1 cellular context compared by ENCODE assay signal in the genomic region with DNA sequence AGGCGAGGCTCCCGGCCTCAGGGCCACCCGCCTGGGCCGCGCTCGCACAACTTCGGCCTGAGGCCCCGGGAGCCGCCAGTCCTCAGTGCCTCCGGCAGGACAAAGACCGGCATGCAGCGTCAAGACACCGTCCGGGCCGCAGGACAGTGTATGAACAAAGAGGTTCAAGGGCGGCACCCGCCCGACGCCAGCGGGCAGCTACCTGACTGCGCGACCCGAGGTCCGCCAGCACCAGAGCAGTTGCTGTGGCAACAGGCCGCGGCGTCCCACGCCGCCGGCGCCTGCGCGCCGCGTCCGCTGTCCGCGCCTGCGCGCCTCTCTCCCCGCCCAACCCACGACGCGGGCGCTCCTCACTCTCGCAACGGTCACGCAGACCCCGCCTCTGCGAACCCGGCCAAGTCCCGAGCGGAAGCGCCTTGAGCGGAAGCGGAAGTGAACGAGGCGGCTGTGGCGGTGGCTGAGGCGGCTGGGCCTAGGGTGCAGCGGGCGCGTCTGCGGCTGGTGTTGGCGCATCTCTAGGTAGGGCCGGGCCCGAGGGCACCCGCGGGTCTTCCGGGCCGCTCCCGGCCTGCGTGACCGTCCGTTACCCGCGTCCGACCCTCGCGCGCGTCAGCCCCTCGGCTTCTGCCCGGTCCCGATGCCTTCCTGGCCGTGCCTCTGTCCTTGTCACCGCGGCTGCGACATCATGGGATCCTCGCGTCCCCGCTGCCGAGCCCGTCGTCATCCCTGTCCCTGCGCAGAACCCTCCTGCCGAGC.
TF ChIP-seq lines count a peak whose summit lies in the region.

FAM120B (plus strand) TSS at position 435 of the 756 bp plus-strand sequence. CDS start 10,633 bp downstream, outside the sequence.

TF ChIP-seq in HepG2, 621 proteins besides CTCF, POLR2A, EP300 and RAD21 (continued from another document and continues in another):
- TF ChIP-seq ZBTB4 (CRISPR knock-in tag; IDR thresholded peaks at IDR 0.05; ENCODE audit: borderline replicate concordance): peak; percentile 75
- TF ChIP-seq TAF15 (IDR thresholded peaks at IDR 0.05; ENCODE audit: low read depth, low read length, poor library complexity, severe bottlenecking): peak; percentile 33
- no peak; the same call in 1 of the 2 replicates for TF ChIP-seq ZFYVE20 (CRISPR knock-in tag; IDR thresholded peaks at IDR 0.05; ENCODE audit: borderline replicate concordance, low read depth)
- TF ChIP-seq PITX1 (CRISPR knock-in tag; IDR thresholded peaks at IDR 0.05): peak; percentile 48
- TF ChIP-seq, protein P1, sequence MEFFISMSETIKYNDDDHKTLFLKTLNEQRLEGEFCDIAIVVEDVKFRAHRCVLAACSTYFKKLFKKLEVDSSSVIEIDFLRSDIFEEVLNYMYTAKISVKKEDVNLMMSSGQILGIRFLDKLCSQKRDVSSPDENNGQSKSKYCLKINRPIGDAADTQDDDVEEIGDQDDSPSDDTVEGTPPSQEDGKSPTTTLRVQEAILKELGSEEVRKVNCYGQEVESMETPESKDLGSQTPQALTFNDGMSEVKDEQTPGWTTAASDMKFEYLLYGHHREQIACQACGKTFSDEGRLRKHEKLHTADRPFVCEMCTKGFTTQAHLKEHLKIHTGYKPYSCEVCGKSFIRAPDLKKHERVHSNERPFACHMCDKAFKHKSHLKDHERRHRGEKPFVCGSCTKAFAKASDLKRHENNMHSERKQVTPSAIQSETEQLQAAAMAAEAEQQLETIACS (CRISPR knock-in tag; IDR thresholded peaks at IDR 0.05): peak; percentile 61; the same call in 1 of the 2 replicates
- TF ChIP-seq NCOA1 (CRISPR knock-in tag; IDR thresholded peaks at IDR 0.05): peak; percentile 81; the same call in 1 of the 2 replicates
- no peak; the same call in 1 of the 2 replicates for TF ChIP-seq ZBTB42 (CRISPR knock-in tag; IDR thresholded peaks at IDR 0.05)
- peak; percentile 37; the same call in 1 of the 2 replicates for TF ChIP-seq ZNF589 (CRISPR knock-in tag; conservative IDR thresholded peaks at IDR 0.05)
- no peak for TF ChIP-seq ATF1 (CRISPR knock-in tag; IDR thresholded peaks at IDR 0.05)
- peak; percentile 92 for TF ChIP-seq ZNF501 (CRISPR knock-in tag; IDR thresholded peaks at IDR 0.05)
- peak; percentile 35; the same call in 1 of the 2 replicates for TF ChIP-seq KLF13 (CRISPR knock-in tag; IDR thresholded peaks at IDR 0.05)
- no peak for TF ChIP-seq ATRX (CRISPR knock-in tag; IDR thresholded peaks at IDR 0.05; ENCODE audit: borderline replicate concordance)
- no peak; the same call in 1 of the 2 replicates for TF ChIP-seq MNT (IDR thresholded peaks at IDR 0.05)
- peak; percentile 99; the same call in 1 of the 2 replicates for TF ChIP-seq PAWR (CRISPR knock-in tag; IDR thresholded peaks at IDR 0.05; ENCODE audit: borderline replicate concordance)
- TF ChIP-seq KLF9 (CRISPR knock-in tag; IDR thresholded peaks at IDR 0.05; ENCODE audit: low read depth): 0 out of 2 replicates have a peak, but pooled peaks have one; percentile 27
- TF ChIP-seq BRF2 (CRISPR knock-in tag; IDR thresholded peaks at IDR 0.05): peak; percentile 67; the same call in 1 of the 2 replicates
- no peak for TF ChIP-seq SSRP1 (CRISPR knock-in tag; IDR thresholded peaks at IDR 0.05)
- TF ChIP-seq, protein P2, sequence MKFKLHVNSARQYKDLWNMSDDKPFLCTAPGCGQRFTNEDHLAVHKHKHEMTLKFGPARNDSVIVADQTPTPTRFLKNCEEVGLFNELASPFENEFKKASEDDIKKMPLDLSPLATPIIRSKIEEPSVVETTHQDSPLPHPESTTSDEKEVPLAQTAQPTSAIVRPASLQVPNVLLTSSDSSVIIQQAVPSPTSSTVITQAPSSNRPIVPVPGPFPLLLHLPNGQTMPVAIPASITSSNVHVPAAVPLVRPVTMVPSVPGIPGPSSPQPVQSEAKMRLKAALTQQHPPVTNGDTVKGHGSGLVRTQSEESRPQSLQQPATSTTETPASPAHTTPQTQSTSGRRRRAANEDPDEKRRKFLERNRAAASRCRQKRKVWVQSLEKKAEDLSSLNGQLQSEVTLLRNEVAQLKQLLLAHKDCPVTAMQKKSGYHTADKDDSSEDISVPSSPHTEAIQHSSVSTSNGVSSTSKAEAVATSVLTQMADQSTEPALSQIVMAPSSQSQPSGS (CRISPR knock-in tag; IDR thresholded peaks at IDR 0.05): peak; percentile 89
- TF ChIP-seq, protein P3, sequence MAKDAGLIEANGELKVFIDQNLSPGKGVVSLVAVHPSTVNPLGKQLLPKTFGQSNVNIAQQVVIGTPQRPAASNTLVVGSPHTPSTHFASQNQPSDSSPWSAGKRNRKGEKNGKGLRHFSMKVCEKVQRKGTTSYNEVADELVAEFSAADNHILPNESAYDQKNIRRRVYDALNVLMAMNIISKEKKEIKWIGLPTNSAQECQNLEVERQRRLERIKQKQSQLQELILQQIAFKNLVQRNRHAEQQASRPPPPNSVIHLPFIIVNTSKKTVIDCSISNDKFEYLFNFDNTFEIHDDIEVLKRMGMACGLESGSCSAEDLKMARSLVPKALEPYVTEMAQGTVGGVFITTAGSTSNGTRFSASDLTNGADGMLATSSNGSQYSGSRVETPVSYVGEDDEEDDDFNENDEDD (CRISPR knock-in tag; IDR thresholded peaks at IDR 0.05; ENCODE audit: borderline replicate concordance): peak; percentile 83; the same call in 1 of the 2 replicates
- peak; percentile 95 for TF ChIP-seq ZNF101 (CRISPR knock-in tag; IDR thresholded peaks at IDR 0.05; ENCODE audit: borderline replicate concordance, low read depth)
- peak; percentile 100 for TF ChIP-seq ZFX (CRISPR knock-in tag; IDR thresholded peaks at IDR 0.05; ENCODE audit: low read depth)
- no peak; the same call in 1 of the 2 replicates for TF ChIP-seq ZNF546 (CRISPR knock-in tag; conservative IDR thresholded peaks at IDR 0.05)
- TF ChIP-seq ZNF335 (CRISPR knock-in tag; IDR thresholded peaks at IDR 0.05): no peak
- TF ChIP-seq, protein P4, sequence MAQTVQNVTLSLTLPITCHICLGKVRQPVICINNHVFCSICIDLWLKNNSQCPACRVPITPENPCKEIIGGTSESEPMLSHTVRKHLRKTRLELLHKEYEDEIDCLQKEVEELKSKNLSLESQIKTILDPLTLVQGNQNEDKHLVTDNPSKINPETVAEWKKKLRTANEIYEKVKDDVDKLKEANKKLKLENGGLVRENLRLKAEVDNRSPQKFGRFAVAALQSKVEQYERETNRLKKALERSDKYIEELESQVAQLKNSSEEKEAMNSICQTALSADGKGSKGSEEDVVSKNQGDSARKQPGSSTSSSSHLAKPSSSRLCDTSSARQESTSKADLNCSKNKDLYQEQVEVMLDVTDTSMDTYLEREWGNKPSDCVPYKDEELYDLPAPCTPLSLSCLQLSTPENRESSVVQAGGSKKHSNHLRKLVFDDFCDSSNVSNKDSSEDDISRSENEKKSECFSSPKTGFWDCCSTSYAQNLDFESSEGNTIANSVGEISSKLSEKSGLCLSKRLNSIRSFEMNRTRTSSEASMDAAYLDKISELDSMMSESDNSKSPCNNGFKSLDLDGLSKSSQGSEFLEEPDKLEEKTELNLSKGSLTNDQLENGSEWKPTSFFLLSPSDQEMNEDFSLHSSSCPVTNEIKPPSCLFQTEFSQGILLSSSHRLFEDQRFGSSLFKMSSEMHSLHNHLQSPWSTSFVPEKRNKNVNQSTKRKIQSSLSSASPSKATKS (CRISPR knock-in tag; IDR thresholded peaks at IDR 0.05): no peak; the same call in 1 of the 2 replicates
- TF ChIP-seq PAX8 (CRISPR knock-in tag; IDR thresholded peaks at IDR 0.05; ENCODE audit: borderline replicate concordance): peak; percentile 94
- TF ChIP-seq, protein P5, sequence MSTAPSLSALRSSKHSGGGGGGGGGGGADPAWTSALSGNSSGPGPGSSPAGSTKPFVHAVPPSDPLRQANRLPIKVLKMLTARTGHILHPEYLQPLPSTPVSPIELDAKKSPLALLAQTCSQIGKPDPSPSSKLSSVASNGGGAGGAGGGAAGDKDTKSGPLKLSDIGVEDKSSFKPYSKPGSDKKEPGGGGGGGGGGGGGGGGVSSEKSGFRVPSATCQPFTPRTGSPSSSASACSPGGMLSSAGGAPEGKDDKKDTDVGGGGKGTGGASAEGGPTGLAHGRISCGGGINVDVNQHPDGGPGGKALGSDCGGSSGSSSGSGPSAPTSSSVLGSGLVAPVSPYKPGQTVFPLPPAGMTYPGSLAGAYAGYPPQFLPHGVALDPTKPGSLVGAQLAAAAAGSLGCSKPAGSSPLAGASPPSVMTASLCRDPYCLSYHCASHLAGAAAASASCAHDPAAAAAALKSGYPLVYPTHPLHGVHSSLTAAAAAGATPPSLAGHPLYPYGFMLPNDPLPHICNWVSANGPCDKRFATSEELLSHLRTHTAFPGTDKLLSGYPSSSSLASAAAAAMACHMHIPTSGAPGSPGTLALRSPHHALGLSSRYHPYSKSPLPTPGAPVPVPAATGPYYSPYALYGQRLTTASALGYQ (CRISPR knock-in tag; IDR thresholded peaks at IDR 0.05): peak; percentile 66
- TF ChIP-seq ONECUT2 (CRISPR knock-in tag; IDR thresholded peaks at IDR 0.05): no peak
- peak; percentile 99 for TF ChIP-seq PHF20 (CRISPR knock-in tag; IDR thresholded peaks at IDR 0.05)
- peak; percentile 79 for TF ChIP-seq IKZF5 (CRISPR knock-in tag; IDR thresholded peaks at IDR 0.05)
- TF ChIP-seq ZNF281 (CRISPR knock-in tag; IDR thresholded peaks at IDR 0.05; ENCODE audit: borderline replicate concordance): no peak
- no peak for TF ChIP-seq ZC3H4 (CRISPR knock-in tag; IDR thresholded peaks at IDR 0.05; ENCODE audit: borderline replicate concordance)
- TF ChIP-seq GTF2F1 (IDR thresholded peaks at IDR 0.05; ENCODE audit: low read length): no peak
- peak; percentile 100 for TF ChIP-seq RFX1 (IDR thresholded peaks at IDR 0.05)
- peak; percentile 46 for TF ChIP-seq XRCC5 (optimal IDR thresholded peaks at IDR 0.05; ENCODE audit: low read length)
- TF ChIP-seq ZNF562 (CRISPR knock-in tag; IDR thresholded peaks at IDR 0.05; ENCODE audit: borderline replicate concordance): no peak
